13 cellular contexts compared by ENCODE assay signal in the genomic region with DNA sequence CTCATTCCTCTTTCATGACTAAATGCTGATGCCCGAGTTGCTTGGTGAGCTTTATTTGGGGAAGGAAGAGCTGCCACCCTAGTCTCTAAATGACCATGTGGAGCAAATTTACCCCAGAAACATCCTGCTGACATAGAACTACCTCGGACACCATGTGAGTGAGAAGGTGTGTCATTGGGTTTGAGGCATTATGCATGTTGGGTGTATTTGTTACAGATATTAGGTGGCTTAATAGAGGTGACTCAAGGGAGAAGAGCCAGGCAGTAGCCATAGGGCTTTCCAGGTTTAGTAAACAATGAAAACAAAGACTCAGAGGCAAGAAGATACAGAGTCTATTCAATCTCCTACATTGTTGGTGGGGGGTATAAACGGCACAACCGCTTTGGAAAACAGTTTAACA.
"Had no signal": no experiment of that assay in that cellular context is flagged by ENCODE, and none has a peak within 500 bp of the region (broad histone marks: within the 10 kb centered on the region; RNA-seq: fewer than 3 reads in every experiment).

No MANE protein-coding gene starts in this region.

- H3K36me3 Mint-ChIP-seq: stimulated activated naive B cell treated with anti-CD40 and anti-IgM and Interleukin-4, amounts not matched to agents 10 μg/mL and 1 μg/mL and 100 μg/mL, for 72 hours had no signal

- H3K4me3 ChIP-seq: adrenal gland, cardiac muscle cell, thyroid gland, uterus had no signal

- H3K27me3 ChIP-seq: adrenal gland, cardiac muscle cell, thyroid gland, uterus had no signal

- DNase-seq: activated CD4-positive, alpha-beta T cell treated with anti-CD3 and anti-CD28 coated beads, Interleukin-2, amount 50 U/mL, for 1 hour; activated effector memory CD4-positive, alpha-beta T cell treated with anti-CD3 and anti-CD28 coated beads, Interleukin-2, amount 50 U/mL, for 16 hours; activated naive CD4-positive, alpha-beta T cell treated with anti-CD3 and anti-CD28 coated beads, Interleukin-2, amount 50 U/mL, for 16 hours; effector CD8-positive, alpha-beta T cell; stimulated activated naive B cell treated with anti-CD40 and anti-IgM and Interleukin-4, amounts not matched to agents 10 μg/mL and 1 μg/mL and 100 μg/mL, for 72 hours; uterus had no signal

- H3K4me1 ChIP-seq: adrenal gland had no signal

- H3K4me1 Mint-ChIP-seq: stimulated activated naive B cell treated with anti-CD40 and anti-IgM and Interleukin-4, amounts not matched to agents 10 μg/mL and 1 μg/mL and 100 μg/mL, for 72 hours had no signal

- H3K27ac Mint-ChIP-seq: activated T-cell treated with anti-CD3 and anti-CD28 coated beads, Interleukin-2, amount 50 U/mL, for 72 hours; dendritic cell treated with granulocyte-macrophage colony-stimulating factor and Interleukin-4, amounts not matched to agents 40 ng/mL and 50 ng/mL, for 4 days; nephron progenitor cell; stimulated activated naive B cell treated with anti-CD40 and anti-IgM and Interleukin-4, amounts not matched to agents 10 μg/mL and 1 μg/mL and 100 μg/mL, for 72 hours; T-helper 1 cell treated with Interleukin-12 subunit alpha and Interleukin-12 subunit beta and Interleukin-4 antibody, amounts not matched to agents 30 μg/mL and 1 μg/mL, for 36 hours had no signal

- H3K9me3 Mint-ChIP-seq: dendritic cell treated with granulocyte-macrophage colony-stimulating factor and Interleukin-4, amounts not matched to agents 40 ng/mL and 50 ng/mL, for 4 days; stimulated activated naive B cell treated with anti-CD40 and anti-IgM and Interleukin-4, amounts not matched to agents 10 μg/mL and 1 μg/mL and 100 μg/mL, for 72 hours; T-helper 1 cell treated with Interleukin-12 subunit alpha and Interleukin-12 subunit beta and Interleukin-4 antibody, amounts not matched to agents 30 μg/mL and 1 μg/mL, for 36 hours had no signal

- H3K36me3 ChIP-seq: adrenal gland, cardiac muscle cell, thyroid gland, uterus had no signal

- H3K27me3 Mint-ChIP-seq: dendritic cell treated with granulocyte-macrophage colony-stimulating factor and Interleukin-4, amounts not matched to agents 40 ng/mL and 50 ng/mL, for 4 days had no signal

- H3K4me3 Mint-ChIP-seq: activated T-cell treated with anti-CD3 and anti-CD28 coated beads, Interleukin-2, amount 50 U/mL, for 72 hours; dendritic cell treated with granulocyte-macrophage colony-stimulating factor and Interleukin-4, amounts not matched to agents 40 ng/mL and 50 ng/mL, for 4 days; nephron progenitor cell; stimulated activated naive B cell treated with anti-CD40 and anti-IgM and Interleukin-4, amounts not matched to agents 10 μg/mL and 1 μg/mL and 100 μg/mL, for 72 hours; T-helper 1 cell treated with Interleukin-12 subunit alpha and Interleukin-12 subunit beta and Interleukin-4 antibody, amounts not matched to agents 30 μg/mL and 1 μg/mL, for 36 hours had no signal

- H3K27ac ChIP-seq: adrenal gland, cardiac muscle cell, thyroid gland, uterus had no signal

- H3K9me3 ChIP-seq: adrenal gland, thyroid gland, uterus had no signal
